ENCODE assay signal across 9 cellular contexts in genomic region chr5:178069909-178070308, GRCh38. TPM values are rescaled to one million over a fixed set of nuclear protein-coding genes. Genes with fewer than 3 reads are reported as not detected.
DNase-seq lines count a peak whose midpoint lies in the region; ATAC-seq and TF ChIP-seq lines count a peak whose summit lies in the region.
"Had no signal": no experiment of that assay in that cellular context is flagged by ENCODE, and none has a peak within 500 bp of the region (broad histone marks: within the 10 kb centered on the region; RNA-seq: fewer than 3 reads in every experiment).

No MANE protein-coding gene starts in this region.

- H3K27ac Mint-ChIP-seq in CD4-positive, alpha-beta T cell: no peak overlapping the region
- H3K27ac Mint-ChIP-seq in endothelial cell (ENCODE audit: unreplicated experiment): no peak overlapping the region

- H3K4me3 ChIP-seq in SK-N-SH (ENCODE audit: low read depth in 2 of 2, low read length in 1 of 2): no peak overlapping the region

- POLR2A ChIA-PET in CD4-positive, alpha-beta T cell (lab: Charles Lee): no interaction called here
- POLR2A ChIA-PET in SK-N-SH (lab: Yijun Ruan, JAX): no interaction called here

- H3K36me3 ChIP-seq in SK-N-SH (replicated peaks in 1 of 2; ENCODE audit: control insufficient read depth in 1 of 2, insufficient read depth in 2 of 2, low read length in 1 of 2): no peaks in the 10 kb centered on the region

- no peaks in the 10 kb centered on the region for H3K27me3 ChIP-seq in CD4-positive, alpha-beta T cell (ENCODE audit: control insufficient read depth, insufficient read depth, low read length)
- peaks cover 2% of the 10 kb centered on the region; the same call in 1 of the 2 replicates for H3K27me3 ChIP-seq in SK-N-SH (ENCODE audit: insufficient read depth)

- ATAC-seq in CD4-positive, alpha-beta T cell (ENCODE audit: poor library complexity): peak; percentile 44
- ATAC-seq in GM21367 (IDR thresholded peaks at IDR 0.05; ENCODE audit: unreplicated experiment): no peak
- no peak for ATAC-seq in GM21576 (IDR thresholded peaks at IDR 0.05; ENCODE audit: unreplicated experiment)
- no peak for ATAC-seq in HG03457 (IDR thresholded peaks at IDR 0.05; ENCODE audit: unreplicated experiment)

- no peak overlapping the region for H3K4me3 Mint-ChIP-seq in CD4-positive, alpha-beta T cell
- H3K4me3 Mint-ChIP-seq in endothelial cell (ENCODE audit: unreplicated experiment): no peak overlapping the region

- H3K79me2 ChIP-seq in SK-N-SH (ENCODE audit: insufficient read depth): no peaks in the 10 kb centered on the region

- peak; percentile 18; the same call in 1 of the 2 replicates for TF ChIP-seq RAD21 in SK-N-SH (IDR thresholded peaks at IDR 0.05; ENCODE audit: low read length)

- peaks cover 10% of the 10 kb centered on the region for H3K4me1 Mint-ChIP-seq in CD4-positive, alpha-beta T cell (ENCODE audit: low read depth)
- peaks cover 4% of the 10 kb centered on the region for H3K4me1 Mint-ChIP-seq in endothelial cell (ENCODE audit: unreplicated experiment)

- intact Hi-C loops in CD4-positive, alpha-beta T cell (cut with DNase I, micrococcal nuclease): loop anchor here in 1 of 2 experiments (10.0 kb wide), 2 partner anchors 175 to 675 kb away; no protein-coding TSS in a partner anchor

- H3K27me3 Mint-ChIP-seq in CD4-positive, alpha-beta T cell: peaks cover 5% of the 10 kb centered on the region
- H3K27me3 Mint-ChIP-seq in endothelial cell (ENCODE audit: unreplicated experiment): no peaks in the 10 kb centered on the region

- peaks cover 0 to 4% of the 10 kb centered on the region in 2 experiments; a peak in 1 of 4 replicates for H3K4me1 ChIP-seq in SK-N-SH (ENCODE audit: control insufficient read depth in 1 of 2, insufficient read depth in 2 of 2, low read depth in 1 of 2, low read length in 1 of 2)

- no peak overlapping the region for H3K27ac ChIP-seq in CD4-positive, alpha-beta T cell (ENCODE audit: low read depth, low read length)
- H3K27ac ChIP-seq in SK-N-SH (ENCODE audit: low read depth in 2 of 2, low read length in 1 of 2): no peak overlapping the region

- no peak overlapping the region for H3K9ac ChIP-seq in SK-N-SH

- TF ChIP-seq CTCF in CD4-positive, alpha-beta T cell (IDR thresholded peaks at IDR 0.05): no peak
- TF ChIP-seq CTCF in SK-N-SH (IDR thresholded peaks at IDR 0.05): peak; percentile 30
- TF ChIP-seq CTCF in endothelial cell (IDR thresholded peaks at IDR 0.05; ENCODE audit: unreplicated experiment): no peak

- no peaks in the 10 kb centered on the region for H3K9me2 ChIP-seq in SK-N-SH

- no peaks in the 10 kb centered on the region for H4K20me1 ChIP-seq in SK-N-SH (ENCODE audit: insufficient read depth)

- H3F3A ChIP-seq in SK-N-SH (replicated peaks; ENCODE audit: insufficient read depth): no peaks in the 10 kb centered on the region

- WGBS in SK-N-SH (ENCODE audit: low lambda C conversion rate): 36% methylated on average over 3 of the region's 5 CpGs

- TF ChIP-seq EP300 in SK-N-SH (IDR thresholded peaks at IDR 0.05; ENCODE audit: borderline replicate concordance in 1 of 2, low read depth in 1 of 2, low read length in 1 of 2): no peak

- H3K9me3 Mint-ChIP-seq in CD4-positive, alpha-beta T cell: no peaks in the 10 kb centered on the region
- H3K9me3 Mint-ChIP-seq in endothelial cell (ENCODE audit: unreplicated experiment): no peaks in the 10 kb centered on the region
- H3K9me3 Mint-ChIP-seq: IgD-negative memory B cell had no signal

- H2AFZ ChIP-seq in SK-N-SH (ENCODE audit: low read depth): no peak overlapping the region

- CTCF ChIA-PET in CD4-positive, alpha-beta T cell (lab: Charles Lee): no interaction called here
- CTCF ChIA-PET in SK-N-SH (lab: Yijun Ruan, JAX): no interaction called here

- H3K9me3 ChIP-seq in CD4-positive, alpha-beta T cell (ENCODE audit: control insufficient read depth, low read length): no peaks in the 10 kb centered on the region
- H3K9me3 ChIP-seq in SK-N-SH: no peaks in the 10 kb centered on the region

- no peaks in the 10 kb centered on the region for H3K36me3 Mint-ChIP-seq in CD4-positive, alpha-beta T cell (ENCODE audit: low read depth)
- H3K36me3 Mint-ChIP-seq in endothelial cell (ENCODE audit: low read depth, unreplicated experiment): no peaks in the 10 kb centered on the region
- H3K36me3 Mint-ChIP-seq: IgD-negative memory B cell had no signal

- peak in 4 of 10 experiments; percentile 14 to 19 (median 18) for DNase-seq in CD4-positive, alpha-beta T cell
- DNase-seq in HCEC 1CT (peak; percentile 13), SK-N-SH (no peak), endothelial cell (ENCODE audit: low spot score) (peak; percentile 71)
- peak; percentile 20 for DNase-seq in stimulated activated CD4-positive, alpha-beta T cell treated with anti-CD3 and anti-CD28 coated beads, Interleukin-4, amount 100 ng/mL, for 24 hours

- no peak overlapping the region for H3K4me2 ChIP-seq in SK-N-SH

TF ChIP-seq in SK-N-SH, 30 proteins besides CTCF, POLR2A, EP300 and RAD21:
- TF ChIP-seq NFIC (IDR thresholded peaks at IDR 0.05; ENCODE audit: borderline replicate concordance) (no peak), TAF1 (IDR thresholded peaks at IDR 0.05; ENCODE audit: borderline replicate concordance, low read depth, low read length) (no peak), USF2 (IDR thresholded peaks at IDR 0.05; ENCODE audit: borderline replicate concordance, low read depth, low read length) (no peak), IRF3 (IDR thresholded peaks at IDR 0.05; ENCODE audit: low read depth, low read length) (no peak), GABPA (IDR thresholded peaks at IDR 0.05; ENCODE audit: low read depth) (no peak), MEF2A (IDR thresholded peaks at IDR 0.05; ENCODE audit: borderline replicate concordance, low read depth) (no peak), TCF12 (IDR thresholded peaks at IDR 0.05) (no peak), SIN3A (IDR thresholded peaks at IDR 0.05; ENCODE audit: borderline replicate concordance, low read depth, low read length) (no peak), REST (IDR thresholded peaks at IDR 0.05; ENCODE audit: low read depth, low read length) (no peak), MAX (IDR thresholded peaks at IDR 0.05; ENCODE audit: low read depth) (no peak), RCOR1 (IDR thresholded peaks at IDR 0.05; ENCODE audit: low read length) (no peak), TEAD4 (IDR thresholded peaks at IDR 0.05; ENCODE audit: borderline replicate concordance, insufficient read depth) (no peak), GATA2 (CRISPR knock-in tag; IDR thresholded peaks at IDR 0.05) (no peak), SMC3 (IDR thresholded peaks at IDR 0.05; ENCODE audit: low read depth, low read length) (no peak), YY1 (IDR thresholded peaks at IDR 0.05; ENCODE audit: low read depth) (no peak), RXRA (IDR thresholded peaks at IDR 0.05; ENCODE audit: borderline replicate concordance, low read depth) (no peak), POLR2AphosphoS5 (IDR thresholded peaks at IDR 0.05; ENCODE audit: low read depth, low read length) (no peak), FOSL2 (IDR thresholded peaks at IDR 0.05; ENCODE audit: borderline replicate concordance, low read depth) (no peak)

RNA-seq across cellular contexts. Expression of gene N4BP3, which starts 43.4 kb away (rescaled TPM):
- 1 to 10 TPM; 3.8 to 4.3 TPM for total RNA-seq in CD4-positive, alpha-beta T cell
- polyA plus RNA-seq in SK-N-SH (2012; rRNA removed): 0.16 and 0.28 TPM in 2 replicates
- polyA plus RNA-seq in SK-N-SH (2012; cell fraction: cytosol; rRNA removed): 0.09 and 0.14 TPM in 2 replicates
- 0.42 and 0.54 TPM in 2 replicates for polyA plus RNA-seq in SK-N-SH (2012; cell fraction: nucleus; rRNA removed)
- total RNA-seq in endothelial cell (ENCODE audit: unreplicated experiment): 107 TPM

Comparison
In these comparisons a context has a peak if more than half of its experiments do, and no peak if none do; other contexts are left out.
1. RNA of gene N4BP3, which starts 43.4 kb away (total RNA-seq): 107 TPM in endothelial cell (single experiment); 3.8 to 4.3 TPM in CD4-positive, alpha-beta T cell; every median in the first group is over 10 times any median in the second.